In the genomic region with DNA sequence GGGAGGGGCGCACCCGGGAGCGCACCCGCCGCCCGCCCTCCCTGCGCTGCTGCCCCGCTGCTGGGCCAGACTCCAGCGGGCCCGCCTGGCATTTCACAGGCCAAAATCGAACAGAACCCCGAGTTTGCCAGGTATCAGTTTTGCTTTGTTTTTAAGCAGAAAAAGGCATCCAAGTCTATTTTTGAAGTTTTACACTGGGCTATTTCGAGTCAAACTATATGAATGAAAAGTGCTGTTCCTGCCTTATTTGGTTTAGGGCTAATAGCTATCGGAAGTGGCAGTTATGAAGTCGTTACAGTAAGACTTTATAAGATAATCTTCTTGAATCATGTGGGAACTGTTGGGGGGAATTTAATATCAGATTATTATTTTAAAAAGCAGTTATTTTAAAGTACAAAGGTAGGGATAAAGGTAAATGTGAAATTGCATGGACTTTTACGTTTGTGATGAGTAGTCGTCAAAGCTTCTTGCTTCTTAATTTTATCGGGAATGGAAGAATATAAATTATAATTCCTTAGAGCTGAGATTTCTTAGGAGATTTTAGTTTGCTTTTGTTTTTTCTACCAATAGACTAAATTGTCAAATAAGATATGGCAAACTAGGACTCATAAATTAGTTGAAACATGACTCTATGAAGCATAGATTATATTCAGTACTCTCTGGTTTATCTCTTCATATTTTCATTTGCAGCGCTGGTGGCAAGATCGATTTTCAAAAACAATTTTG, we compare ENCODE assay signal across 8 cellular contexts. TPM values are rescaled to one million over a fixed set of nuclear protein-coding genes. Genes with fewer than 3 reads are reported as not detected.
DNase-seq lines count a peak whose midpoint lies in the region; ATAC-seq, FAIRE-seq and TF ChIP-seq lines count a peak whose summit lies in the region.

No MANE protein-coding gene starts in this region.

- H3K4me1 ChIP-seq in K562 (replicated peaks in 1 of 2; ENCODE audit: control insufficient read depth in 2 of 2, insufficient read depth in 2 of 2, low read length in 2 of 2) (peaks cover 0 to 14% of the 10 kb centered on the region in 2 experiments; a peak in 2 of 5 replicates), lung (ENCODE audit: control insufficient read depth in 2 of 2, insufficient read depth in 2 of 2, low read length in 2 of 2) (peaks cover 0 to 12% of the 10 kb centered on the region in 2 donors)

- intact Hi-C loops in CD14-positive monocyte (cut with micrococcal nuclease) (no loop called here), K562 (cut with micrococcal nuclease) (no loop called here)

- peak overlapping the region; percentile 84 to 89 for H3K4me3 Mint-ChIP-seq in CD14-positive monocyte

- H3K27ac ChIP-seq in K562 (ENCODE audit: extremely low read depth, low read depth, low read length) (no peak overlapping the region), lung (ENCODE audit: low read depth in 1 of 2, low read length in 1 of 2) (peak overlapping the region; percentile 92 to 97)

- ATAC-seq in HG02870 (IDR thresholded peaks at IDR 0.05; ENCODE audit: unreplicated experiment) (peak; percentile 13), K562 (no peak), lung (ENCODE audit: insufficient read depth, low FRiP score) (no peak)

- no TSS peak for BruUV-seq in K562 (replicated peaks; lab: Mats Ljungman, UMichigan)

- peak overlapping the region; percentile 27; the same call in 1 of the 2 replicates for H3K4me2 ChIP-seq in K562 (ENCODE audit: insufficient read depth, low read length)

- no peak overlapping the region for H2AFZ ChIP-seq in K562 (ENCODE audit: low read depth, low read length)

- H3K79me2 ChIP-seq in K562 (ENCODE audit: control insufficient read depth, insufficient read depth, low read length), result no peaks in the 10 kb centered on the region

- H3K27ac Mint-ChIP-seq in CD14-positive monocyte, result no peak overlapping the region

- TF ChIP-seq CTCF in CD14-positive monocyte (IDR thresholded peaks at IDR 0.05) (no peak), K562 (IDR thresholded peaks at IDR 0.05 in 2 of 3, conservative IDR thresholded peaks at IDR 0.05 in 1 of 3; ENCODE audit: insufficient read depth in 2 of 3, low read depth in 1 of 3, low read length in 3 of 3) (no peak), lung (IDR thresholded peaks at IDR 0.05; ENCODE audit: control extremely low read depth, extremely low read depth) (no peak)

- H3K9me3 Mint-ChIP-seq in CD14-positive monocyte, result peaks cover 0 to 4% (median 0%) of the 10 kb centered on the region in 7 donors

- no peaks in the 10 kb centered on the region for H3K36me3 Mint-ChIP-seq in CD14-positive monocyte

- no peaks in the 10 kb centered on the region for H3K9me3 ChIP-seq in K562 (replicated peaks; ENCODE audit: control insufficient read depth, insufficient read depth, low read depth, low read length)
- H3K9me3 ChIP-seq in lung (ENCODE audit: control insufficient read depth in 2 of 2, insufficient read depth in 1 of 2, low read length in 1 of 2), result peaks cover 0 to 2% of the 10 kb centered on the region in 2 donors

- peaks cover 43% of the 10 kb centered on the region for H3K4me1 Mint-ChIP-seq in CD14-positive monocyte

- no peak for FAIRE-seq in K562 (lab: Jason Lieb, UNC)

- no peak for TF ChIP-seq RAD21 in K562 (CRISPR knock-in tag; conservative IDR thresholded peaks at IDR 0.05 in 1 of 2, IDR thresholded peaks at IDR 0.05 in 1 of 2)

- no peak overlapping the region; a peak in 1 of 4 replicates for H3K9ac ChIP-seq in K562 (ENCODE audit: insufficient read depth in 1 of 2, low read depth in 2 of 2, low read length in 2 of 2)

- 5% methylated on average over 14 of the region's 20 CpGs for WGBS in K562 (ENCODE audit: insufficient coverage, low coverage, missing lambda C conversion rate)
- 5 to 12% methylated on average over 20 of the region's 20 CpGs for WGBS in lung, 2 donors

- peak overlapping the region; percentile 24 for H3K4me3 ChIP-seq in K562
- peak overlapping the region; percentile 89 for H3K4me3 ChIP-seq in lung

- H3K27me3 ChIP-seq in K562 (ENCODE audit: control insufficient read depth in 2 of 2, insufficient read depth in 2 of 2, low read length in 2 of 2), result peaks cover 20 to 25% of the 10 kb centered on the region in 2 experiments
- no peaks in the 10 kb centered on the region for H3K27me3 ChIP-seq in lung (ENCODE audit: control insufficient read depth, insufficient read depth)

- CTCF ChIA-PET in K562 (lab: Yijun Ruan, JAX; ENCODE audit: low intra/inter-chr PET ratio), result no interaction called here

- TF ChIP-seq EP300 in K562 (IDR thresholded peaks at IDR 0.05; ENCODE audit: low read length), result no peak

- POLR2A ChIA-PET in K562 (lab: Yijun Ruan, JAX), result no interaction called here

- DNase-seq in CD14-positive monocyte (ENCODE audit: low spot score) (no peak), K562 (ENCODE audit: extremely low read depth in 1 of 4, low spot score in 3 of 4) (no peak), lung (ENCODE audit: low spot score) (no peak), ecto neural progenitor cell (ENCODE audit: low spot score) (no peak), KBM-7 (no peak), mesenteric fat pad (ENCODE audit: low spot score) (no peak), NCI-H748 (lab: John Stamatoyannopoulos, UW; ENCODE audit: unreplicated experiment) (no peak)

- in situ Hi-C loops in K562 (cut with MboI), result no loop called here
- in situ Hi-C loops in KBM-7 (cut with MboI; ENCODE audit: low pct_unique_long_range_greater_than_20kb, low sequenced_read_pairs), result loop anchor here (25.0 kb wide), 1 partner anchor 392 kb away; no protein-coding TSS in a partner anchor

- H3K9me1 ChIP-seq in K562 (ENCODE audit: control insufficient read depth, insufficient read depth, low read length), result no peaks in the 10 kb centered on the region

- H4K20me1 ChIP-seq in K562 (replicated peaks; ENCODE audit: control insufficient read depth, insufficient read depth, low read length), result 0 out of 2 replicates have a peak, but pooled peaks cover 2% of the 10 kb centered on the region

- TF ChIP-seq POLR2A in K562 (conservative IDR thresholded peaks at IDR 0.05), result no peak

- peaks cover 4 to 11% (median 8%) of the 10 kb centered on the region in 3 donors for H3K27me3 Mint-ChIP-seq in CD14-positive monocyte (ENCODE audit: low read depth in 3 of 3)

- H3K36me3 ChIP-seq in K562 (ENCODE audit: control insufficient read depth, insufficient read depth, low read length) (no peaks in the 10 kb centered on the region), lung (ENCODE audit: control insufficient read depth in 2 of 2, insufficient read depth in 2 of 2, low read length in 2 of 2) (no peaks in the 10 kb centered on the region)

TF ChIP-seq in K562, 482 proteins besides CTCF, POLR2A, EP300 and RAD21:
- no peak for TF ChIP-seq CBFA2T2 (conservative IDR thresholded peaks at IDR 0.05)
- peak; percentile 73 for TF ChIP-seq CBX2 (IDR thresholded peaks at IDR 0.05; ENCODE audit: insufficient read depth, low read length, poor library complexity, severe bottlenecking)
TF ChIP-seq in K562: peak in this region for 1.

RNA-seq across cellular contexts. Expression of gene MSRB3, which starts 1.1 kb away (rescaled TPM):
- polyA plus RNA-seq in CD14-positive monocyte (1 to 10 TPM; 1.0 to 1.1 TPM), K562 (2011; rRNA removed) (not detected in 2 replicates), K562 (2014; fragmentation: Illumina TruSeq; extraction: Trizol) (not detected in 2 replicates), K562 (2014; fragmentation: Nextera tagmentation; extraction: Ambion mirVana) (not detected), K562 (2014; rRNA removed) (not detected in 2 replicates), lung (10 to 100 TPM; 11.5 to 15.3 TPM)
- not detected in 2 replicates for total RNA-seq in K562 (2011; cell fraction: chromatin; rRNA removed; ENCODE audit: low replicate concordance)
- not detected in 2 replicates for total RNA-seq in K562 (2011; cell fraction: nucleolus; rRNA removed)
- total RNA-seq in K562 (2011; cell fraction: nucleoplasm; rRNA removed), result not detected in 2 replicates
- total RNA-seq in K562 (2014; rRNA removed) (not detected in 2 replicates), K562 (2014; rRNA removed; fragmentation: Illumina TruSeq; extraction: Trizol) (not detected in 2 replicates), K562 (2015; rRNA removed; fragmentation: Illumina TruSeq; extraction: Trizol) (not detected in 2 replicates), K562 (2021) (0.04 and 0.38 TPM in 2 replicates), lung (10 to 100 TPM; 41.4 to 41.5 TPM), mesenteric fat pad (81.1 TPM)
- 0.06 TPM in 1 of 2 replicates, not detected in the other for polyA plus RNA-seq in K562 (2011; cell fraction: cytosol; rRNA removed)
- not detected in 2 replicates for polyA plus RNA-seq in K562 (2011; cell fraction: nucleus; rRNA removed)
- polyA plus RNA-seq in K562 (2012), result not detected in 2 replicates
- polyA minus RNA-seq in K562 (2011; rRNA and poly(A)+ RNA removed), result not detected in 2 replicates
- not detected in 2 replicates for polyA minus RNA-seq in K562 (2011; cell fraction: cytosol; rRNA and poly(A)+ RNA removed)
- polyA minus RNA-seq in K562 (2011; cell fraction: nucleus; rRNA and poly(A)+ RNA removed), result not detected in 2 replicates

Comparison
In these comparisons a context has a peak if more than half of its experiments do, and no peak if none do; other contexts are left out.
1. RNA of gene MSRB3, which starts 1.1 kb away (total RNA-seq): 81.1 TPM in mesenteric fat pad (single experiment) and 41.4 to 41.5 TPM in lung; 0.04 to 0.38 TPM in K562; every median in the first group is over 10 times any median in the second.